In the genomic region with DNA sequence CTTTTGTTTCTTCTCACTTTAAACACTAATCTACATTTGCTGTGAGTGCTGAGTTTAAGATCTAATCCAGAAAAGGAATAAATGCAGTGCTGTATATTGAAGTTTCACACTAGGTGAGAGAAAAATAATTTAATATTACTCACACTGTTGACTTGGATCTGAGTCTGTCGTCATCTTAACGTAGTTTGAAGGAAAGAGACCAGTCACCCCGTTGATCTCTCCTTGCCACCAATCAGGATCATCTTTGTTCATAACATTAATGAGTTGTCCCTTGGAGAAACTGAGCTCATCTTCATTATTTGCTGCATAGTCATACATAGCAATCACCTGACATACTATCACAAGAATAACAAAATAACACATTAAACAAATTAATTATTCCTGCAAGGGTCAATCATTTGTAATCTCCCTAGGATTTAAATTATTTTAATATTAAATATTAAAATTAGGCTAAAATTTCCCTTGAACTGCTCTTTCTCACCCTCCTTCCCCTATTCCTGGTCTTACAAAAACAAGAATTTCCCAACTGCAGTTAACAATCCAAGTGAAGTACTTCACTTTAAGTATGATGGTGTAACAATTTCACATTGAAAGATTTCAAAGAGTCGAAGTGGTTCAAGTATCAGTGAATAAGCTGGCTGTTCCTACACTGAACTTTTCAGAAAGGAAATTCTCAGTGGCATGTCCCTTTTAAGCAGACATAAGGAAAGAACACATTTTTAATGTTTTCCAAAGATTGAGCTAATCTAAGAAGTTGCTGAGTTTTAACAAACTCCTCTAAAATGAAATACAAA, we compare ENCODE assay signal across 12 cellular contexts.
"Had no signal": no experiment of that assay in that cellular context is flagged by ENCODE, and none has a peak within 500 bp of the region (broad histone marks: within the 10 kb centered on the region; RNA-seq: fewer than 3 reads in every experiment).

No MANE protein-coding gene starts in this region.

- H3K27me3 ChIP-seq: stomach, vagina had no signal

- H3K27ac ChIP-seq: stomach, vagina, WERI-Rb-1 had no signal

- H3K4me3 ChIP-seq: stomach, vagina had no signal

- H3K9me3 ChIP-seq: stomach, vagina had no signal

- H3K4me3 Mint-ChIP-seq: natural killer cell had no signal

- H3K9me3 Mint-ChIP-seq: natural killer cell had no signal

- H3K4me1 ChIP-seq: stomach, vagina had no signal

- DNase-seq: activated CD4-positive, alpha-beta T cell treated with anti-CD3 and anti-CD28 coated beads for 4 hours; activated effector memory CD4-positive, alpha-beta T cell treated with anti-CD3 and anti-CD28 coated beads, Interleukin-2, amount 50 U/mL, for 16 hours; caudate nucleus; cortex of kidney; effector CD8-positive, alpha-beta T cell; left cardiac atrium; natural killer cell; posterior cingulate gyrus; small intestine; stomach; WERI-Rb-1 had no signal

- ATAC-seq: left cardiac atrium, natural killer cell had no signal
